22 cellular contexts compared by ENCODE assay signal in the genomic region with DNA sequence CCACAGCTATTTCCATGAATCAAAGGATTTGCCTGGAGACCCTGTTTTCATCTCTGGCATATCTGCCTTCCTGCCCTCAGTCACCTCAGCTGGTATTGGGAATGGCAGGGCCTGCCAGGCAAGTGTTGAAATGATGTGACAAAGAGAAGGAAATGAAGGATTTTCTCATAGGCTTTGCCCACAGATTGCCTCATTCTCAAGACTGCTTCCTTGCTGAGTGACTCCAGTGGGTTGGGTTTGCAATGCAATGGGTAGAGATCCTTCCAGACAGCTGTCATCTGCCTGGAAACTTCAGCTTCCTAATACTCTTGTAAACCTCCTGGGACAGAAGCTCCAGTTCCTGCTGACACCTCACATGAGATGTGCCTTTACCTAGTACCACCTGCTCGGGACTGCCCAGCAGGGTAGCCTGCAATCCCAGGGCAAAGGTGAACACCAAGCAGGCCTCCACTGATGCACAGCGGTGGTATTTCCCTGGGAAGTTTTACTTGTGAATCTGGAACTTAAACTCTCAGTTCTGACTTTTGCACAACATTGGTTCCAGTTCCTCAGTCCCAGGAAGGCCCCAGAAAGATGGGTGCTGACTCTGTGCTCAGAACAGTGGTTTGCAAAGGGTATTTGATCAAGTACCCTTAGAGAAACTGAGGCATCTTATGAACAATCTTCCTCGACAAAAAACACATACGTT.
DNase-seq lines count a peak whose midpoint lies in the region; ATAC-seq, FAIRE-seq and TF ChIP-seq lines count a peak whose summit lies in the region.
"Had no signal": no experiment of that assay in that cellular context is flagged by ENCODE, and none has a peak within 500 bp of the region (broad histone marks: within the 10 kb centered on the region; RNA-seq: fewer than 3 reads in every experiment).

No MANE protein-coding gene starts in this region.

- SMC1A ChIA-PET in GM12878 (lab: Charles Lee; ENCODE audit: uncharacterized antibody, unreplicated experiment): interaction anchor here (0.7 to 1.5 kb wide), 3 partner anchors 23 to 66 kb away, joined by 3 read pairs; a partner anchor contains a TSS

- peaks cover 0 to 14% of the 10 kb centered on the region in 2 donors for H3K27me3 Mint-ChIP-seq in effector memory CD8-positive, alpha-beta T cell
- H3K27me3 Mint-ChIP-seq: activated CD8-positive, alpha-beta T cell treated with anti-CD3 and anti-CD28 coated beads for 36 hours; activated naive CD8-positive, alpha-beta T cell treated with anti-CD3 and anti-CD28 coated beads for 36 hours had no signal

- DNase-seq in AG10803 (ENCODE audit: low read depth) (peak; percentile 58), GM12878 (ENCODE audit: low read depth, low spot score) (no peak), SW 1271 (lab: John Stamatoyannopoulos, UW) (no peak), psoas muscle (no peak), HTR-8/SVneo (ENCODE audit: insufficient read length, low spot score) (no peak)
- DNase-seq in effector memory CD8-positive, alpha-beta T cell: no peak
- DNase-seq: activated CD8-positive, alpha-beta T cell treated with anti-CD3 and anti-CD28 coated beads for 36 hours; activated naive CD8-positive, alpha-beta T cell treated with anti-CD3 and anti-CD28 coated beads for 36 hours; activated T-cell treated with anti-CD3 and anti-CD28 coated beads, Interleukin-2, amount 50 U/mL, for 72 hours; COR-L47; gastrocnemius medialis; left ventricle myocardium inferior; NCI-H1694 treated with DMSO at 0.1 percent for 48 hours; NCI-H446; NK-92 treated with Interleukin-12 subunit alpha and Interleukin-12 subunit beta, amount 100 ng/mL, for 24 hours; occipital lobe; substantia nigra had no signal

- TF ChIP-seq RAD21 in GM12878 (IDR thresholded peaks at IDR 0.05; ENCODE audit: insufficient read depth, low read depth, low read length): no peak

- no peak overlapping the region for H3K4me3 Mint-ChIP-seq in effector memory CD8-positive, alpha-beta T cell
- H3K4me3 Mint-ChIP-seq: activated CD8-positive, alpha-beta T cell treated with anti-CD3 and anti-CD28 coated beads for 36 hours; activated naive CD8-positive, alpha-beta T cell treated with anti-CD3 and anti-CD28 coated beads for 36 hours; activated T-cell treated with anti-CD3 and anti-CD28 coated beads, Interleukin-2, amount 50 U/mL, for 72 hours; T-helper 1 cell treated with Interleukin-12 subunit alpha and Interleukin-12 subunit beta and Interleukin-4 antibody, amounts not matched to agents 30 μg/mL and 1 μg/mL, for 36 hours; WTC11 had no signal

- H3K27ac Mint-ChIP-seq in effector memory CD8-positive, alpha-beta T cell: no peak overlapping the region
- H3K27ac Mint-ChIP-seq: activated CD8-positive, alpha-beta T cell treated with anti-CD3 and anti-CD28 coated beads for 36 hours; activated naive CD8-positive, alpha-beta T cell treated with anti-CD3 and anti-CD28 coated beads for 36 hours; activated T-cell treated with anti-CD3 and anti-CD28 coated beads, Interleukin-2, amount 50 U/mL, for 72 hours; T-helper 1 cell treated with Interleukin-12 subunit alpha and Interleukin-12 subunit beta and Interleukin-4 antibody, amounts not matched to agents 30 μg/mL and 1 μg/mL, for 36 hours; WTC11 had no signal

- ATAC-seq in GM18868 (IDR thresholded peaks at IDR 0.05; ENCODE audit: unreplicated experiment) (peak; percentile 47), GM12878 (peak; percentile 66), gastroesophageal sphincter (peak; percentile 51), psoas muscle (no peak)
- ATAC-seq in effector memory CD8-positive, alpha-beta T cell (replicated peaks): no peak
- ATAC-seq: activated CD8-positive, alpha-beta T cell treated with anti-CD3 and anti-CD28 coated beads for 36 hours; activated T-cell treated with anti-CD3 and anti-CD28 coated beads, Interleukin-2, amount 50 U/mL, for 72 hours; gastrocnemius medialis; sciatic nerve; WTC11 had no signal

- no peaks in the 10 kb centered on the region for H3K79me2 ChIP-seq in GM12878 (ENCODE audit: control insufficient read depth, insufficient read depth, low read length)

- peak overlapping the region; percentile 56 for H3K4me2 ChIP-seq in GM12878 (ENCODE audit: control insufficient read depth, insufficient read depth)

- no peak overlapping the region for H3K9ac ChIP-seq in GM12878 (ENCODE audit: control insufficient read depth, insufficient read depth, low read length)

- TF ChIP-seq CTCF in AG10803 (conservative IDR thresholded peaks at IDR 0.05; ENCODE audit: low read length) (no peak), GM12878 (IDR thresholded peaks at IDR 0.05 in 2 of 3, conservative IDR thresholded peaks at IDR 0.05 in 1 of 3; ENCODE audit: control insufficient read depth in 2 of 3, extremely low read depth in 1 of 3, insufficient read depth in 1 of 3, low read depth in 3 of 3, low read length in 3 of 3) (no peak), gastroesophageal sphincter (IDR thresholded peaks at IDR 0.05) (no peak), psoas muscle (IDR thresholded peaks at IDR 0.05) (no peak)

- in situ Hi-C loops in GM12878 (cut with MboI): no loop called here

- H3K4me3 ChIP-seq in AG10803 (ENCODE audit: low read length) (no peak overlapping the region), GM12878 (no peak overlapping the region), gastroesophageal sphincter (no peak overlapping the region), psoas muscle (no peak overlapping the region)
- H3K4me3 ChIP-seq: gastrocnemius medialis, left ventricle myocardium inferior had no signal

- H3K36me3 Mint-ChIP-seq in effector memory CD8-positive, alpha-beta T cell (ENCODE audit: insufficient read depth): no peaks in the 10 kb centered on the region
- H3K36me3 Mint-ChIP-seq: activated naive CD8-positive, alpha-beta T cell treated with anti-CD3 and anti-CD28 coated beads for 36 hours; WTC11 had no signal

- RAD21 ChIA-PET in GM12878 (lab: Charles Lee; ENCODE audit: unreplicated experiment): interaction anchor here (1.0 to 1.3 kb wide), 2 partner anchors 8 to 93 kb away, joined by 4 read pairs; no protein-coding TSS in a partner anchor

- H3K4me1 ChIP-seq in GM12878 (ENCODE audit: control insufficient read depth, insufficient read depth, low read length) (peaks cover 26% of the 10 kb centered on the region), gastroesophageal sphincter (peaks cover 0 to under 1% (median 0%) of the 10 kb centered on the region in 3 donors), psoas muscle (no peaks in the 10 kb centered on the region)
- H3K4me1 ChIP-seq: gastrocnemius medialis had no signal

- 48% methylated on average over 4 of the region's 4 CpGs for WGBS in GM12878 (ENCODE audit: insufficient coverage, insufficient replicate concordance, low lambda C conversion rate, missing lambda C conversion rate)
- 90 to 100% methylated on average over 2 to 3 of the region's 4 CpGs for WGBS in gastroesophageal sphincter (ENCODE audit: low coverage in 1 of 2), 2 donors
- 83 to 89% (median 84%) methylated on average over 4 of the region's 4 CpGs for WGBS in psoas muscle, 3 donors

- TF ChIP-seq POLR2A in GM12878 (IDR thresholded peaks at IDR 0.05; ENCODE audit: low read depth, low read length) (no peak), gastroesophageal sphincter (IDR thresholded peaks at IDR 0.05) (no peak)

- no peaks in the 10 kb centered on the region for H4K20me1 ChIP-seq in GM12878 (ENCODE audit: control insufficient read depth, insufficient read depth)

- no peak for FAIRE-seq in GM12878 (lab: Jason Lieb, UNC)
- no peak for FAIRE-seq in HTR-8/SVneo (lab: Jason Lieb, UNC)

- no peaks in the 10 kb centered on the region for H3K27me3 ChIP-seq in GM12878 (replicated peaks in 1 of 2; ENCODE audit: control insufficient read depth in 2 of 2, insufficient read depth in 2 of 2, low read length in 1 of 2)
- no peaks in the 10 kb centered on the region for H3K27me3 ChIP-seq in gastroesophageal sphincter
- H3K27me3 ChIP-seq in psoas muscle (ENCODE audit: insufficient read depth in 3 of 3, low read length in 2 of 3): no peaks in the 10 kb centered on the region
- H3K27me3 ChIP-seq: gastrocnemius medialis had no signal

- H3K9me3 ChIP-seq in GM12878 (replicated peaks; ENCODE audit: control insufficient read depth, insufficient read depth, low read length): no peaks in the 10 kb centered on the region
- no peaks in the 10 kb centered on the region for H3K9me3 ChIP-seq in gastroesophageal sphincter
- no peaks in the 10 kb centered on the region for H3K9me3 ChIP-seq in psoas muscle
- H3K9me3 ChIP-seq: gastrocnemius medialis, left ventricle myocardium inferior had no signal

- H3K9me3 Mint-ChIP-seq in effector memory CD8-positive, alpha-beta T cell: no peaks in the 10 kb centered on the region
- H3K9me3 Mint-ChIP-seq: activated CD8-positive, alpha-beta T cell treated with anti-CD3 and anti-CD28 coated beads for 36 hours; activated naive CD8-positive, alpha-beta T cell treated with anti-CD3 and anti-CD28 coated beads for 36 hours; activated T-cell treated with anti-CD3 and anti-CD28 coated beads, Interleukin-2, amount 50 U/mL, for 72 hours; T-helper 1 cell treated with Interleukin-12 subunit alpha and Interleukin-12 subunit beta and Interleukin-4 antibody, amounts not matched to agents 30 μg/mL and 1 μg/mL, for 36 hours; WTC11 had no signal

- POLR2A ChIA-PET in GM12878 (lab: Charles Lee): interaction anchor here (0.7 kb wide), 1 partner anchor 283 kb away, joined by 3 read pairs; no protein-coding TSS in a partner anchor

- TF ChIP-seq EP300 in GM12878 (IDR thresholded peaks at IDR 0.05; ENCODE audit: borderline replicate concordance in 1 of 2, control insufficient read depth in 1 of 2, low read depth in 2 of 2, low read length in 2 of 2): no peak
- no peak for TF ChIP-seq EP300 in gastroesophageal sphincter (IDR thresholded peaks at IDR 0.05)

- H3K4me1 Mint-ChIP-seq in effector memory CD8-positive, alpha-beta T cell (ENCODE audit: low read depth in 2 of 2): peaks cover 8% of the 10 kb centered on the region in 2 donors

- H3K36me3 ChIP-seq in GM12878 (ENCODE audit: control insufficient read depth in 2 of 2, insufficient read depth in 2 of 2, low read length in 1 of 2): no peaks in the 10 kb centered on the region
- no peaks in the 10 kb centered on the region for H3K36me3 ChIP-seq in gastroesophageal sphincter
- H3K36me3 ChIP-seq in psoas muscle (ENCODE audit: insufficient read depth in 1 of 2, low read depth in 1 of 2): no peaks in the 10 kb centered on the region
- H3K36me3 ChIP-seq: gastrocnemius medialis, left ventricle myocardium inferior had no signal

- BruUV-seq in GM12878 (replicated peaks; lab: Mats Ljungman, UMichigan): no TSS peak

- H2AFZ ChIP-seq in GM12878 (ENCODE audit: control insufficient read depth, low read depth, low read length): peak overlapping the region; percentile 28; the same call in 1 of the 2 replicates

- peak overlapping the region; percentile 46 for H3K27ac ChIP-seq in GM12878 (ENCODE audit: control insufficient read depth, insufficient read depth)
- H3K27ac ChIP-seq in gastroesophageal sphincter: no peak overlapping the region
- no peak overlapping the region for H3K27ac ChIP-seq in psoas muscle
- H3K27ac ChIP-seq: gastrocnemius medialis, left ventricle myocardium inferior had no signal

- intact Hi-C loops in GM12878 (cut with micrococcal nuclease; ENCODE audit: unreplicated experiment) (no loop called here), psoas muscle (cut with DNase I) (no loop called here)

- CTCF ChIA-PET in GM12878 (lab: Yijun Ruan, JAX): interaction anchor here (0.6 to 1.1 kb wide), 3 partner anchors 10 to 123 kb away, joined by 3 read pairs; no protein-coding TSS in a partner anchor

Comparison
In these comparisons a context has a peak if more than half of its experiments do, and no peak if none do; other contexts are left out.
1. ATAC-seq: peak in GM18868 (single experiment), GM12878 (single experiment) and gastroesophageal sphincter (single experiment); none in effector memory CD8-positive, alpha-beta T cell (single experiment) and psoas muscle (0 of 4).